ENCODE assay signal across 1 cellular context in genomic region chr4:87278335-87278794, GRCh38.
A peak's percentile ranks its signal among the peaks of the same experiment; 100 is the strongest.
TF ChIP-seq lines count a peak whose summit lies in the region.

No MANE protein-coding gene starts in this region.

TF ChIP-seq in HepG2, 621 proteins besides CTCF, POLR2A, EP300 and RAD21 (continued from another document and continues in another):
- no peak for TF ChIP-seq ZNF577 (CRISPR knock-in tag; IDR thresholded peaks at IDR 0.05; ENCODE audit: borderline replicate concordance, low read depth)
- peak; percentile 96 for TF ChIP-seq HMG20B (CRISPR knock-in tag; conservative IDR thresholded peaks at IDR 0.05)
- TF ChIP-seq TCF12 (IDR thresholded peaks at IDR 0.05) = no peak
- peak; percentile 76 for TF ChIP-seq TCF12 (CRISPR knock-in tag; IDR thresholded peaks at IDR 0.05)
- no peak for TF ChIP-seq JUND (CRISPR knock-in tag; IDR thresholded peaks at IDR 0.05)
- TF ChIP-seq ZNF296 (CRISPR knock-in tag; conservative IDR thresholded peaks at IDR 0.05) = no peak
- TF ChIP-seq TBL1XR1 (IDR thresholded peaks at IDR 0.05; ENCODE audit: borderline replicate concordance, low read length, partially characterized antibody) = peak; percentile 39
- peak; percentile 90 for TF ChIP-seq SMAD3 (CRISPR knock-in tag; IDR thresholded peaks at IDR 0.05)
- TF ChIP-seq, protein P1, sequence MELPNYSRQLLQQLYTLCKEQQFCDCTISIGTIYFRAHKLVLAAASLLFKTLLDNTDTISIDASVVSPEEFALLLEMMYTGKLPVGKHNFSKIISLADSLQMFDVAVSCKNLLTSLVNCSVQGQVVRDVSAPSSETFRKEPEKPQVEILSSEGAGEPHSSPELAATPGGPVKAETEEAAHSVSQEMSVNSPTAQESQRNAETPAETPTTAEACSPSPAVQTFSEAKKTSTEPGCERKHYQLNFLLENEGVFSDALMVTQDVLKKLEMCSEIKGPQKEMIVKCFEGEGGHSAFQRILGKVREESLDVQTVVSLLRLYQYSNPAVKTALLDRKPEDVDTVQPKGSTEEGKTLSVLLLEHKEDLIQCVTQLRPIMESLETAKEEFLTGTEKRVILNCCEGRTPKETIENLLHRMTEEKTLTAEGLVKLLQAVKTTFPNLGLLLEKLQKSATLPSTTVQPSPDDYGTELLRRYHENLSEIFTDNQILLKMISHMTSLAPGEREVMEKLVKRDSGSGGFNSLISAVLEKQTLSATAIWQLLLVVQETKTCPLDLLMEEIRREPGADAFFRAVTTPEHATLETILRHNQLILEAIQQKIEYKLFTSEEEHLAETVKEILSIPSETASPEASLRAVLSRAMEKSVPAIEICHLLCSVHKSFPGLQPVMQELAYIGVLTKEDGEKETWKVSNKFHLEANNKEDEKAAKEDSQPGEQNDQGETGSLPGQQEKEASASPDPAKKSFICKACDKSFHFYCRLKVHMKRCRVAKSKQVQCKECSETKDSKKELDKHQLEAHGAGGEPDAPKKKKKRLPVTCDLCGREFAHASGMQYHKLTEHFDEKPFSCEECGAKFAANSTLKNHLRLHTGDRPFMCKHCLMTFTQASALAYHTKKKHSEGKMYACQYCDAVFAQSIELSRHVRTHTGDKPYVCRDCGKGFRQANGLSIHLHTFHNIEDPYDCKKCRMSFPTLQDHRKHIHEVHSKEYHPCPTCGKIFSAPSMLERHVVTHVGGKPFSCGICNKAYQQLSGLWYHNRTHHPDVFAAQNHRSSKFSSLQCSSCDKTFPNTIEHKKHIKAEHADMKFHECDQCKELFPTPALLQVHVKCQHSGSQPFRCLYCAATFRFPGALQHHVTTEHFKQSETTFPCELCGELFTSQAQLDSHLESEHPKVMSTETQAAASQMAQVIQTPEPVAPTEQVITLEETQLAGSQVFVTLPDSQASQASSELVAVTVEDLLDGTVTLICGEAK (IDR thresholded peaks at IDR 0.05) = no peak
- TF ChIP-seq, protein P1 (CRISPR knock-in tag; IDR thresholded peaks at IDR 0.05) = peak; percentile 64; the same call in 1 of the 2 replicates
- TF ChIP-seq ZNF234 (CRISPR knock-in tag; conservative IDR thresholded peaks at IDR 0.05) = no peak
- TF ChIP-seq ZSCAN25 (CRISPR knock-in tag; IDR thresholded peaks at IDR 0.05) = no peak
- 0 out of 2 replicates have a peak, but pooled peaks have one; percentile 38 for TF ChIP-seq SNAPC2 (CRISPR knock-in tag; IDR thresholded peaks at IDR 0.05)
- TF ChIP-seq, protein P2, sequence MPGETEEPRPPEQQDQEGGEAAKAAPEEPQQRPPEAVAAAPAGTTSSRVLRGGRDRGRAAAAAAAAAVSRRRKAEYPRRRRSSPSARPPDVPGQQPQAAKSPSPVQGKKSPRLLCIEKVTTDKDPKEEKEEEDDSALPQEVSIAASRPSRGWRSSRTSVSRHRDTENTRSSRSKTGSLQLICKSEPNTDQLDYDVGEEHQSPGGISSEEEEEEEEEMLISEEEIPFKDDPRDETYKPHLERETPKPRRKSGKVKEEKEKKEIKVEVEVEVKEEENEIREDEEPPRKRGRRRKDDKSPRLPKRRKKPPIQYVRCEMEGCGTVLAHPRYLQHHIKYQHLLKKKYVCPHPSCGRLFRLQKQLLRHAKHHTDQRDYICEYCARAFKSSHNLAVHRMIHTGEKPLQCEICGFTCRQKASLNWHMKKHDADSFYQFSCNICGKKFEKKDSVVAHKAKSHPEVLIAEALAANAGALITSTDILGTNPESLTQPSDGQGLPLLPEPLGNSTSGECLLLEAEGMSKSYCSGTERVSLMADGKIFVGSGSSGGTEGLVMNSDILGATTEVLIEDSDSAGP (CRISPR knock-in tag; IDR thresholded peaks at IDR 0.05; ENCODE audit: borderline replicate concordance) = no peak
- TF ChIP-seq, protein P3, sequence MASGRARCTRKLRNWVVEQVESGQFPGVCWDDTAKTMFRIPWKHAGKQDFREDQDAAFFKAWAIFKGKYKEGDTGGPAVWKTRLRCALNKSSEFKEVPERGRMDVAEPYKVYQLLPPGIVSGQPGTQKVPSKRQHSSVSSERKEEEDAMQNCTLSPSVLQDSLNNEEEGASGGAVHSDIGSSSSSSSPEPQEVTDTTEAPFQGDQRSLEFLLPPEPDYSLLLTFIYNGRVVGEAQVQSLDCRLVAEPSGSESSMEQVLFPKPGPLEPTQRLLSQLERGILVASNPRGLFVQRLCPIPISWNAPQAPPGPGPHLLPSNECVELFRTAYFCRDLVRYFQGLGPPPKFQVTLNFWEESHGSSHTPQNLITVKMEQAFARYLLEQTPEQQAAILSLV (CRISPR knock-in tag; IDR thresholded peaks at IDR 0.05; ENCODE audit: borderline replicate concordance) = no peak
- TF ChIP-seq, protein P4, sequence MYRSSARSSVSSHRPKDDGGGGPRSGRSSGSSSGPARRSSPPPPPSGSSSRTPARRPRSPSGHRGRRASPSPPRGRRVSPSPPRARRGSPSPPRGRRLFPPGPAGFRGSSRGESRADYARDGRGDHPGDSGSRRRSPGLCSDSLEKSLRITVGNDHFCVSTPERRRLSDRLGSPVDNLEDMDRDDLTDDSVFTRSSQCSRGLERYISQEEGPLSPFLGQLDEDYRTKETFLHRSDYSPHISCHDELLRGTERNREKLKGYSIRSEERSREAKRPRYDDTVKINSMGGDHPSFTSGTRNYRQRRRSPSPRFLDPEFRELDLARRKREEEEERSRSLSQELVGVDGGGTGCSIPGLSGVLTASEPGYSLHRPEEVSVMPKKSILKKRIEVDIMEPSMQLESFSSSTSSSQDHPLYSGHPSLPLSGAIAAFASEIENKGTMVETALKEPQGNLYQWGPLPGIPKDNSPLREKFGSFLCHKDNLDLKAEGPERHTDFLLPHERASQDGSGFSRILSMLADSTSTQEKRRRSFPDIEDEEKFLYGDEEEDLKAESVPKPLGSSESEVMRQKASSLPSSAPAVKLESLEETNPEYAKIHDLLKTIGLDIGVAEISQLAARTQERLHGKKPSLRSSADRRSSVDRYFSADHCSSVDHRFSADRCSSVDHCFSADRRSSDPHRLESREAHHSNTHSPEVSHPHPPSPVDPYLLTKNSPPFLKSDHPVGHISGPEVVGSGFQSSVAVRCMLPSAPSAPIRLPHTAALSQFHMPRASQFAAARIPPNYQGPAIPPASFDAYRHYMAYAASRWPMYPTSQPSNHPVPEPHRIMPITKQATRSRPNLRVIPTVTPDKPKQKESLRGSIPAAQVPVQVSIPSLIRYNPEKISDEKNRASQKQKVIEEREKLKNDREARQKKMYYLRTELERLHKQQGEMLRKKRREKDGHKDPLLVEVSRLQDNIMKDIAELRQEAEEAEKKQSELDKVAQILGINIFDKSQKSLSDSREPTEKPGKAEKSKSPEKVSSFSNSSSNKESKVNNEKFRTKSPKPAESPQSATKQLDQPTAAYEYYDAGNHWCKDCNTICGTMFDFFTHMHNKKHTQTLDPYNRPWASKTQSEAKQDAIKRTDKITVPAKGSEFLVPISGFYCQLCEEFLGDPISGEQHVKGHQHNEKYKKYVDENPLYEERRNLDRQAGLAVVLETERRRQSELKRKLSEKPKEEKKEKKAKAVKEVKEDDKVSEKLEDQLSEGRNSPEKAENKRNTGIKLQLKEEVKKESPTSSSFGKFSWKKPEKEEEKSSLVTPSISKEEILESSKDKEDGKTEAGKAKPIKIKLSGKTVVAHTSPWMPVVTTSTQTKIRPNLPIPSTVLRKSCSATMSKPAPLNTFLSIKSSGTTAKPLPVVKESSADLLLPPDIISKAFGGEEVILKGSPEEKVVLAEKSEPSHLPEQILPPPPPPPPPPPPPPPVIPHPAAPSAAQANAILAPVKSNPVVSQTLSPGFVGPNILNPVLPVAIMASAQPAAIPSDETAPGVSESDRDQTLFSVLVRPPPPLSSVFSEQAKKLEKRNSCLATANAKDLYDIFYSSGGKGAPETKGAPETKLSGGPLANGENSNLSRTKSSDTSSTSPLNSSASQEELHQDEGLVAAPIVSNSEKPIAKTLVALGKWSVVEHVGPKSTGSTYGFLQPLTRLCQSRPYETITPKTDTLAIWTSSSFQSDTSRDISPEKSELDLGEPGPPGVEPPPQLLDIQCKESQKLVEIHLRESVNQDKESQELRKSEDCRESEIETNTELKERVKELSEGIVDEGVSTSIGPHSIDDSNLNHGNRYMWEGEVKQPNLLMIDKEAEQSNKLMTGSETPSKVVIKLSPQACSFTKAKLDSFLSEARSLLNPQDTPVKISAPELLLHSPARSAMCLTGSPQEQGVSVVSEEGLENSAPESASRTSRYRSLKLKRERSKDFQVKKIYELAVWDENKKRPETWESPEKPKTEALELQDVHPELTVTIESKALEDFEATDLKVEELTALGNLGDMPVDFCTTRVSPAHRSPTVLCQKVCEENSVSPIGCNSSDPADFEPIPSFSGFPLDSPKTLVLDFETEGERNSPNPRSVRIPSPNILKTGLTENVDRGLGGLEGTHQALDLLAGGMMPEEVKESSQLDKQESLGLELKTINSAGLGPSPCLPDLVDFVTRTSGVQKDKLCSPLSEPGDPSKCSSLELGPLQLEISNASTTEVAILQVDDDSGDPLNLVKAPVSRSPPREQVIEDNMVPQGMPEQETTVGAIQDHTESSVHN (CRISPR knock-in tag; IDR thresholded peaks at IDR 0.05) = no peak
- TF ChIP-seq KLF15 (CRISPR knock-in tag; IDR thresholded peaks at IDR 0.05; ENCODE audit: borderline replicate concordance) = no peak
- no peak for TF ChIP-seq TEAD2 (CRISPR knock-in tag; IDR thresholded peaks at IDR 0.05)
- TF ChIP-seq ZNF333 (CRISPR knock-in tag; IDR thresholded peaks at IDR 0.05; ENCODE audit: borderline replicate concordance) = no peak
- TF ChIP-seq YEATS4 (CRISPR knock-in tag; IDR thresholded peaks at IDR 0.05; ENCODE audit: borderline replicate concordance) = peak; percentile 55; the same call in 1 of the 2 replicates
- TF ChIP-seq ZNF329 (CRISPR knock-in tag; IDR thresholded peaks at IDR 0.05; ENCODE audit: low read depth) = no peak
- TF ChIP-seq ZNF709 (CRISPR knock-in tag; IDR thresholded peaks at IDR 0.05) = no peak
- no peak for TF ChIP-seq ZNF468 (CRISPR knock-in tag; IDR thresholded peaks at IDR 0.05)
- TF ChIP-seq GRHL1 (CRISPR knock-in tag; conservative IDR thresholded peaks at IDR 0.05) = no peak
- no peak for TF ChIP-seq ZBTB8A (CRISPR knock-in tag; IDR thresholded peaks at IDR 0.05; ENCODE audit: borderline replicate concordance, low read depth)
- TF ChIP-seq ZBTB42 (CRISPR knock-in tag; IDR thresholded peaks at IDR 0.05) = no peak
- TF ChIP-seq ZNF788 (CRISPR knock-in tag; IDR thresholded peaks at IDR 0.05; ENCODE audit: borderline replicate concordance) = peak; percentile 36; the same call in 1 of the 2 replicates
- no peak for TF ChIP-seq ADNP (CRISPR knock-in tag; IDR thresholded peaks at IDR 0.05)
- TF ChIP-seq ZNF784 (CRISPR knock-in tag; IDR thresholded peaks at IDR 0.05; ENCODE audit: borderline replicate concordance) = no peak
- peak; percentile 66 for TF ChIP-seq TEAD3 (CRISPR knock-in tag; optimal IDR thresholded peaks at IDR 0.05; ENCODE audit: borderline replicate concordance)
- no peak for TF ChIP-seq STAT5B (CRISPR knock-in tag; IDR thresholded peaks at IDR 0.05)
- TF ChIP-seq ZNF3 (CRISPR knock-in tag; IDR thresholded peaks at IDR 0.05) = no peak
- no peak for TF ChIP-seq ISX (CRISPR knock-in tag; conservative IDR thresholded peaks at IDR 0.05)
- TF ChIP-seq RORA (CRISPR knock-in tag; IDR thresholded peaks at IDR 0.05) = peak; percentile 79; the same call in 1 of the 2 replicates
- TF ChIP-seq GMEB2 (CRISPR knock-in tag; IDR thresholded peaks at IDR 0.05; ENCODE audit: low read depth) = no peak
- no peak for TF ChIP-seq SP4 (CRISPR knock-in tag; IDR thresholded peaks at IDR 0.05)
